Comparison of ENCODE assay signal across 15 cellular contexts in genomic region chr4:100391913-100392312, GRCh38.
DNase-seq lines count a peak whose midpoint lies in the region; ATAC-seq and TF ChIP-seq lines count a peak whose summit lies in the region.
"Had no signal": no experiment of that assay in that cellular context is flagged by ENCODE, and none has a peak within 500 bp of the region (broad histone marks: within the 10 kb centered on the region; RNA-seq: fewer than 3 reads in every experiment).

No MANE protein-coding gene starts in this region.

- H3K27ac ChIP-seq in DND-41 (ENCODE audit: low read length) (no peak overlapping the region), tibial artery (no peak overlapping the region)
- H3K27ac ChIP-seq: BLaER1 had no signal

- H3K4me3 ChIP-seq in DND-41 (ENCODE audit: low read depth in 1 of 2, low read length in 2 of 2) (no peak overlapping the region), foreskin fibroblast (ENCODE audit: low read depth in 1 of 2, low read length in 2 of 2) (no peak overlapping the region), tibial artery (no peak overlapping the region)
- H3K4me3 ChIP-seq: BLaER1 had no signal

- H2AFZ ChIP-seq in DND-41 (ENCODE audit: low read depth, low read length) = no peak overlapping the region

- DNase-seq in DND-41 (no peak), SW480 (ENCODE audit: low spot score) (peak; percentile 8), foreskin fibroblast (peak; percentile 3 to 11), NCI-H1048 (lab: John Stamatoyannopoulos, UW) (no peak), DMS 273 treated with DMSO at 0.1 percent for 48 hours (lab: John Stamatoyannopoulos, UW) (no peak), NOMO-1 treated with DMSO at 0.1 percent for 48 hours (lab: John Stamatoyannopoulos, UW; ENCODE audit: unreplicated experiment) (no peak), tibial artery (no peak)
- DNase-seq: activated CD4-positive, alpha-beta T cell treated with anti-CD3 and anti-CD28 coated beads, Interleukin-2, amount 50 U/mL, for 48 hours; activated gamma-delta T cell; cerebellar nuclear complex; KBM-7; stimulated activated CD4-positive, alpha-beta T cell treated with anti-CD3 and anti-CD28 coated beads, Interleukin-4, amount 100 ng/mL, for 1 hour; stimulated activated naive CD4-positive, alpha-beta T cell treated with Interleukin-2 at 50 U/mL for 16 hours had no signal

- peak; percentile 81 for ATAC-seq in DND-41 (ENCODE audit: insufficient read depth, low read depth)
- peak; percentile 49 for ATAC-seq in HG03378 (IDR thresholded peaks at IDR 0.05; ENCODE audit: unreplicated experiment)

- H3K36me3 ChIP-seq in DND-41 (ENCODE audit: insufficient read depth, low read length) = no peaks in the 10 kb centered on the region
- no peaks in the 10 kb centered on the region for H3K36me3 ChIP-seq in tibial artery
- H3K36me3 ChIP-seq: BLaER1 had no signal

- no peaks in the 10 kb centered on the region for H3K4me1 ChIP-seq in DND-41 (ENCODE audit: insufficient read depth, low read length)
- no peaks in the 10 kb centered on the region for H3K4me1 ChIP-seq in tibial artery

- no peaks in the 10 kb centered on the region for H4K20me1 ChIP-seq in DND-41 (ENCODE audit: insufficient read depth, low read length)
- H4K20me1 ChIP-seq: BLaER1 had no signal

- intact Hi-C loops in tibial artery (cut with DNase I; ENCODE audit: low total_unique reads) = no loop called here

- H3K9ac ChIP-seq in DND-41 (ENCODE audit: low read depth, low read length) = no peak overlapping the region
- H3K9ac ChIP-seq: BLaER1 had no signal

- TF ChIP-seq CTCF in DND-41 (IDR thresholded peaks at IDR 0.05; ENCODE audit: borderline replicate concordance, extremely low read depth, low read length, poor library complexity, severe bottlenecking) (no peak), foreskin fibroblast (IDR thresholded peaks at IDR 0.05; ENCODE audit: low read depth, low read length) (no peak), tibial artery (IDR thresholded peaks at IDR 0.05) (no peak)

- no peaks in the 10 kb centered on the region for H3K79me2 ChIP-seq in DND-41 (ENCODE audit: insufficient read depth, low read length)

- H3K27me3 ChIP-seq in DND-41 (ENCODE audit: insufficient read depth, low read length, poor library complexity) (no peaks in the 10 kb centered on the region), tibial artery (no peaks in the 10 kb centered on the region)
- H3K27me3 ChIP-seq: BLaER1 had no signal

- H3K9me3 ChIP-seq in DND-41 (ENCODE audit: insufficient read depth, low read length, severe bottlenecking) (no peaks in the 10 kb centered on the region), tibial artery (no peaks in the 10 kb centered on the region)
- H3K9me3 ChIP-seq: BLaER1 had no signal

- no peak overlapping the region for H3K4me2 ChIP-seq in DND-41 (ENCODE audit: insufficient read depth, low read length)
- H3K4me2 ChIP-seq: BLaER1 had no signal

Comparison
In these comparisons a context has a peak if more than half of its experiments do, and no peak if none do; other contexts are left out.
1. DNase-seq: peak in SW480 (single experiment) and foreskin fibroblast (2 of 2); none in DND-41 (single experiment), NCI-H1048 (single experiment), DMS 273 treated with DMSO at 0.1 percent for 48 hours (single experiment), NOMO-1 treated with DMSO at 0.1 percent for 48 hours (single experiment) and tibial artery (0 of 2).